Comparison of ENCODE assay signal across 9 cellular contexts in genomic region chr5:129771058-129771838, GRCh38.
DNase-seq lines count a peak whose midpoint lies in the region; ATAC-seq, FAIRE-seq and TF ChIP-seq lines count a peak whose summit lies in the region.
"Had no signal": no experiment of that assay in that cellular context is flagged by ENCODE, and none has a peak within 500 bp of the region (broad histone marks: within the 10 kb centered on the region; RNA-seq: fewer than 3 reads in every experiment).

No MANE protein-coding gene starts in this region.

- no peaks in the 10 kb centered on the region for H4K20me1 ChIP-seq in KMS-11 (ENCODE audit: insufficient read depth)
- no peaks in the 10 kb centered on the region for H4K20me1 ChIP-seq in SU-DHL-6 (ENCODE audit: low read depth, low read length)

- ATAC-seq in GM21576 (IDR thresholded peaks at IDR 0.05; ENCODE audit: unreplicated experiment), result peak; percentile 57

- H3K79me2 ChIP-seq in KMS-11 (ENCODE audit: insufficient read depth, low read depth) (no peaks in the 10 kb centered on the region), SU-DHL-6 (ENCODE audit: insufficient read depth, low read length) (no peaks in the 10 kb centered on the region)

- DNase-seq in NCI-H1436 (lab: John Stamatoyannopoulos, UW) (peak; percentile 15), NCI-H1436 treated with DMSO at 0.1 percent for 48 hours (lab: John Stamatoyannopoulos, UW) (no peak), brain microvascular endothelial cell (peak; percentile 57)
- DNase-seq in stimulated activated CD4-positive, alpha-beta T cell treated with anti-CD3 and anti-CD28 coated beads, Interleukin-4, amount 100 ng/mL, for 4 hours, result peak; percentile 6 to 12
- DNase-seq: natural killer cell had no signal

- H3K36me3 ChIP-seq in KMS-11 (ENCODE audit: insufficient read depth) (no peaks in the 10 kb centered on the region), SU-DHL-6 (ENCODE audit: low read length) (no peaks in the 10 kb centered on the region), brain microvascular endothelial cell (replicated peaks) (no peaks in the 10 kb centered on the region)

- in situ Hi-C loops in brain microvascular endothelial cell (cut with HindIII; ENCODE audit: low pct_ligation_motif_present, low sequenced_read_pairs), result no loop called here

- no peaks in the 10 kb centered on the region for H3F3A ChIP-seq in SU-DHL-6 (ENCODE audit: insufficient read depth)

- no peak overlapping the region for H3K27ac ChIP-seq in KMS-11
- no peak overlapping the region for H3K27ac ChIP-seq in SU-DHL-6 (ENCODE audit: low read depth, low read length)
- H3K27ac ChIP-seq in brain microvascular endothelial cell, result no peak overlapping the region

- H3K4me1 ChIP-seq in KMS-11 (ENCODE audit: low read depth, poor library complexity, severe bottlenecking), result peaks cover 6% of the 10 kb centered on the region

- no peaks in the 10 kb centered on the region for H3K9me3 ChIP-seq in SU-DHL-6 (ENCODE audit: insufficient read depth, low read length)

- H3K4me2 ChIP-seq in KMS-11 (peak overlapping the region; percentile 43), SU-DHL-6 (ENCODE audit: low read depth, low read length, poor library complexity, severe bottlenecking) (no peak overlapping the region)

- TF ChIP-seq CTCF in KMS-11 (conservative IDR thresholded peaks at IDR 0.05; ENCODE audit: low read depth, low read length) (peak; percentile 90), SU-DHL-6 (IDR thresholded peaks at IDR 0.05; ENCODE audit: insufficient read depth, low read length, poor library complexity, severe bottlenecking) (peak; percentile 87), brain microvascular endothelial cell (IDR thresholded peaks at IDR 0.05; ENCODE audit: low read depth, low read length, missing control alignments) (peak; percentile 86)

- H3K9ac ChIP-seq in KMS-11 (no peak overlapping the region), SU-DHL-6 (ENCODE audit: low read length) (no peak overlapping the region)

- no peaks in the 10 kb centered on the region for H3K27me3 ChIP-seq in KMS-11 (ENCODE audit: insufficient read depth, low read depth)
- H3K27me3 ChIP-seq in SU-DHL-6 (ENCODE audit: low read length), result no peaks in the 10 kb centered on the region
- H3K27me3 ChIP-seq in brain microvascular endothelial cell (replicated peaks), result no peaks in the 10 kb centered on the region

- H3K9me2 ChIP-seq in SU-DHL-6 (replicated peaks; ENCODE audit: insufficient read depth, low read length), result no peaks in the 10 kb centered on the region

- H3K4me3 ChIP-seq in KMS-11 (IDR thresholded peaks at IDR 0.05; ENCODE audit: insufficient read depth, low read depth, low read length) (no peak overlapping the region), SU-DHL-6 (ENCODE audit: insufficient read depth, low read length, poor library complexity, severe bottlenecking) (no peak overlapping the region), brain microvascular endothelial cell (ENCODE audit: low read depth, low read length) (no peak overlapping the region)

- H2AFZ ChIP-seq in KMS-11 (ENCODE audit: low read depth) (peak overlapping the region; percentile 72), SU-DHL-6 (ENCODE audit: low read depth, low read length, severe bottlenecking) (no peak overlapping the region)

- FAIRE-seq in islet of Langerhans (lab: Jason Lieb, UNC), result peak; percentile 62
